In the genomic region with DNA sequence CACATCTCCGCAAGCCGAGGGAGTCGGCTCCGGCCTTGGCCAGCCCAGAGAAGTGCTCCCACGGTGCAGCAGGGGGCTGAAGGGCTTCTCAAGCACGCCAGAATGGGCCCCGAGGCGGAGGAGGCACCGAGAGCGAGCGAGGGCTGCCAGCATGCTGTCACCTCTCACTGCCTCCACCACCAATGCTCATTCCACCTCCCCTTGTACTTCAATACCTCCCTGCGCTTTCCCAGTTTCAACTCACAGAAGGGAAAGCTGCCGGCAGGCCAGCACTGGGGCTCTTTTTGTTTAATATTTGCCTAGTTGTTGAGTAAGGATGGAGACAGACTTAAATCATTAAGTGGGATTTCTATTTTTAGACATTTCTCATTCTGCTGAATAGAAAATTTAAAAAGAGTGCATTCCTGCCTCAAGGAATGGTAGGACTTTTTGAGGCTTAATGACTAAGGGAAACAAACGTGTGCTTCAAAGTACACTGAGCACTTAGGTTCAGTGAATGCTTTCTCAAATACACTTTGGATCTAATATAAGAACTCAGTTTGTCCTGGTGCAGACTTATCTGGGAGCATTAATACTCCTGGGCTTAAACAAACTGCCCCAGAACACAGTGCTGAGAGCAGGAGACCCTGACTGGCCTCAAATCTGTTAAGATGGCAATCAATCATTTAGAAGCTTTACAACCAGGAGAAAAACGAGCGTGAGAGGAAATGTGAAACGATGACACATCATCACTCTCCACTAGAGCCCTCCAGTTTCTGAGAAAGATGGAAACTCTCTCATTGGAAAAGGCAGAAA, we compare ENCODE assay signal across 9 cellular contexts.
DNase-seq lines count a peak whose midpoint lies in the region; TF ChIP-seq lines count a peak whose summit lies in the region.
"Had no signal": no experiment of that assay in that cellular context is flagged by ENCODE, and none has a peak within 500 bp of the region (broad histone marks: within the 10 kb centered on the region; RNA-seq: fewer than 3 reads in every experiment).

No MANE protein-coding gene starts in this region.

- H3K9ac ChIP-seq in mammary epithelial cell (ENCODE audit: insufficient read depth, low read length), result no peak overlapping the region

- peaks cover 23% of the 10 kb centered on the region for H3K4me1 ChIP-seq in mammary epithelial cell (ENCODE audit: insufficient read depth, low read length)
- H3K4me1 ChIP-seq in mesodermal cell (ENCODE audit: control insufficient read depth, insufficient read depth, low read length, poor library complexity, severe bottlenecking), result peaks cover 21% of the 10 kb centered on the region
- no peaks in the 10 kb centered on the region for H3K4me1 ChIP-seq in spleen

- H3K4me3 ChIP-seq in mammary epithelial cell (replicated peaks in 1 of 3; ENCODE audit: insufficient read depth in 1 of 3, low read depth in 2 of 3, low read length in 3 of 3), result no peak overlapping the region
- H3K4me3 ChIP-seq in mesodermal cell (ENCODE audit: extremely low read depth, insufficient read depth, low read length, poor library complexity, severe bottlenecking), result no peak overlapping the region
- no peak overlapping the region for H3K4me3 ChIP-seq in spleen
- H3K4me3 ChIP-seq: skin epidermis had no signal

- no peaks in the 10 kb centered on the region for H4K20me1 ChIP-seq in mammary epithelial cell (ENCODE audit: insufficient read depth, low read length)

- in situ Hi-C loops in mammary epithelial cell (cut with MboI; ENCODE audit: low sequenced_read_pairs in 2 of 2), result no loop called here

- DNase-seq in AG08395 (ENCODE audit: low spot score) (peak; percentile 61), HuH-7.5 (ENCODE audit: low spot score) (peak; percentile 45), mammary epithelial cell (peak; percentile 40), mucosa of gallbladder (ENCODE audit: low spot score) (no peak), KG1 (lab: John Stamatoyannopoulos, UW) (no peak), GF-D8 (lab: John Stamatoyannopoulos, UW) (no peak), spleen (no peak)

- H3K9me3 ChIP-seq in mammary epithelial cell (replicated peaks; ENCODE audit: insufficient read depth, low read length) (no peaks in the 10 kb centered on the region), mesodermal cell (ENCODE audit: control insufficient read depth, low read length) (peaks cover 8% of the 10 kb centered on the region), spleen (no peaks in the 10 kb centered on the region)

- no TSS peak for BruUV-seq in mammary epithelial cell (replicated peaks; lab: Mats Ljungman, UMichigan)

- H3K27me3 ChIP-seq in mammary epithelial cell (ENCODE audit: insufficient read depth, low read length) (no peaks in the 10 kb centered on the region), spleen (replicated peaks in 1 of 7) (no peaks in the 10 kb centered on the region)

- no peaks in the 10 kb centered on the region for H3K79me2 ChIP-seq in mammary epithelial cell (ENCODE audit: insufficient read depth, low read length)

- H3K27ac ChIP-seq in mammary epithelial cell (ENCODE audit: insufficient read depth, low read depth, low read length) (peak overlapping the region; percentile 22), mesodermal cell (ENCODE audit: low read depth, low read length, severe bottlenecking) (peak overlapping the region; percentile 68), spleen (no peak overlapping the region)

- CTCF ChIA-PET in mammary epithelial cell (lab: Charles Lee; ENCODE audit: low non-redundant PET), result interaction anchor here (0.6 kb wide), 1 partner anchor 188 kb away, joined by 3 read pairs; no protein-coding TSS in a partner anchor

- dilution Hi-C loops in mammary epithelial cell (cut with HindIII; ENCODE audit: low sequenced_read_pairs), result no loop called here

- TF ChIP-seq CTCF in mammary epithelial cell (conservative IDR thresholded peaks at IDR 0.05 in 1 of 2, IDR thresholded peaks at IDR 0.05 in 1 of 2; ENCODE audit: extremely low read depth in 1 of 2, insufficient read depth in 1 of 2, low read depth in 1 of 2, low read length in 2 of 2), result no peak
- no peak for TF ChIP-seq CTCF in spleen (IDR thresholded peaks at IDR 0.05 in 8 of 11, conservative IDR thresholded peaks at IDR 0.05 in 3 of 11)

- TF ChIP-seq POLR2A in spleen (IDR thresholded peaks at IDR 0.05), result no peak

- peak overlapping the region; percentile 40 for H2AFZ ChIP-seq in mammary epithelial cell (ENCODE audit: low read depth, low read length)

- intact Hi-C loops in mammary epithelial cell (cut with micrococcal nuclease) (no loop called here), spleen (cut with DNase I; ENCODE audit: low total_unique reads) (no loop called here)

- peak overlapping the region; percentile 22 for H3K4me2 ChIP-seq in mammary epithelial cell (ENCODE audit: insufficient read depth, low read depth, low read length)

- WGBS in mammary epithelial cell (ENCODE audit: low coverage, missing lambda C conversion rate), result 48% methylated on average over 13 of the region's 17 CpGs
- 84 to 86% methylated on average over 8 to 11 of the region's 17 CpGs for WGBS in mesodermal cell (ENCODE audit: insufficient coverage in 2 of 2), 2 experiments
- 66 to 76% (median 69%) methylated on average over 12 to 17 of the region's 17 CpGs for WGBS in spleen, 5 donors

- no peaks in the 10 kb centered on the region for H3K36me3 ChIP-seq in mammary epithelial cell (ENCODE audit: insufficient read depth, low read length)
- no peaks in the 10 kb centered on the region for H3K36me3 ChIP-seq in mesodermal cell (ENCODE audit: control insufficient read depth, insufficient read depth, low read length)
- H3K36me3 ChIP-seq in spleen, result no peaks in the 10 kb centered on the region

Comparison
In these comparisons a context has a peak if more than half of its experiments do, and no peak if none do; other contexts are left out.
1. DNase-seq: peak in AG08395 (single experiment), HuH-7.5 (single experiment) and mammary epithelial cell (single experiment); none in mucosa of gallbladder (single experiment), KG1 (single experiment), GF-D8 (single experiment) and spleen (single experiment).
2. H3K27ac ChIP-seq: peak in mammary epithelial cell (single experiment) and mesodermal cell (single experiment); none in spleen (0 of 8).